30 cellular contexts compared by ENCODE assay signal in genomic region chr2:119764832-119765231, GRCh38. TPM values are rescaled to one million over a fixed set of nuclear protein-coding genes. Genes with fewer than 3 reads are reported as not detected.
DNase-seq lines count a peak whose midpoint lies in the region; ATAC-seq, FAIRE-seq and TF ChIP-seq lines count a peak whose summit lies in the region.
"Had no signal": no experiment of that assay in that cellular context is flagged by ENCODE, and none has a peak within 500 bp of the region (broad histone marks: within the 10 kb centered on the region; RNA-seq: fewer than 3 reads in every experiment).

No MANE protein-coding gene starts in this region.

- H3K9ac ChIP-seq in Loucy (ENCODE audit: low read depth, low read length, poor library complexity, severe bottlenecking) (peak overlapping the region; percentile 87), GM12878 (ENCODE audit: control insufficient read depth, insufficient read depth, low read length) (no peak overlapping the region), keratinocyte (ENCODE audit: control insufficient read depth, extremely low read depth, insufficient read depth, low read length) (no peak overlapping the region)

- 98% methylated on average over 4 of the region's 4 CpGs for WGBS in GM12878 (ENCODE audit: insufficient coverage, insufficient replicate concordance, low lambda C conversion rate, missing lambda C conversion rate)
- WGBS in small intestine, 3 donors = 89 to 96% (median 90%) methylated on average over 4 of the region's 4 CpGs

- intact Hi-C loops in GM12878 (cut with micrococcal nuclease; ENCODE audit: unreplicated experiment) = no loop called here

- H3K36me3 Mint-ChIP-seq in CD8-positive, alpha-beta memory T cell = peaks cover 0 to 4% (median 2%) of the 10 kb centered on the region in 3 donors
- H3K36me3 Mint-ChIP-seq in stimulated activated naive B cell treated with anti-CD40 and anti-IgM and Interleukin-4, amounts not matched to agents 10 μg/mL and 1 μg/mL and 100 μg/mL, for 72 hours = peaks cover 4% of the 10 kb centered on the region in 2 donors
- H3K36me3 Mint-ChIP-seq: immature natural killer cell had no signal

- no peak overlapping the region for H3K27ac Mint-ChIP-seq in CD8-positive, alpha-beta memory T cell
- no peak overlapping the region for H3K27ac Mint-ChIP-seq in stimulated activated naive B cell treated with anti-CD40 and anti-IgM and Interleukin-4, amounts not matched to agents 10 μg/mL and 1 μg/mL and 100 μg/mL, for 72 hours
- H3K27ac Mint-ChIP-seq: activated CD4-positive, alpha-beta T cell treated with anti-CD3 and anti-CD28 coated beads, Interleukin-2, amount 10 ng/mL, durations not matched to agents 24 days and 14 days had no signal

- no peaks in the 10 kb centered on the region for H3K9me3 ChIP-seq in CD8-positive, alpha-beta memory T cell (ENCODE audit: low read length)
- H3K9me3 ChIP-seq in Loucy (ENCODE audit: insufficient read depth, low read depth, low read length) (no peaks in the 10 kb centered on the region), GM12878 (replicated peaks; ENCODE audit: control insufficient read depth, insufficient read depth, low read length) (no peaks in the 10 kb centered on the region), keratinocyte (ENCODE audit: control insufficient read depth, low read depth, low read length) (no peaks in the 10 kb centered on the region), small intestine (ENCODE audit: control insufficient read depth, low read depth) (no peaks in the 10 kb centered on the region)
- H3K9me3 ChIP-seq: BE2C, colonic mucosa, esophagus muscularis mucosa, left ventricle myocardium inferior, spleen, upper lobe of right lung had no signal

- no peak overlapping the region for H3K4me3 ChIP-seq in CD8-positive, alpha-beta memory T cell (ENCODE audit: low read length)
- H3K4me3 ChIP-seq in Loucy (ENCODE audit: low read length, poor library complexity, severe bottlenecking) = peak overlapping the region; percentile 90
- H3K4me3 ChIP-seq in GM12878 = no peak overlapping the region
- H3K4me3 ChIP-seq in keratinocyte (ENCODE audit: control insufficient read depth in 2 of 3, extremely low read depth in 1 of 3, insufficient read depth in 2 of 3, low read depth in 1 of 3, low read length in 3 of 3) = no peak overlapping the region
- H3K4me3 ChIP-seq in small intestine (ENCODE audit: low read depth in 1 of 2, low read length in 2 of 2) = no peak overlapping the region
- H3K4me3 ChIP-seq: cardiac muscle cell, colonic mucosa, esophagus muscularis mucosa, hepatocyte, left ventricle myocardium inferior, spleen, upper lobe of right lung had no signal

- no peaks in the 10 kb centered on the region for H3K9me1 ChIP-seq in keratinocyte (ENCODE audit: control insufficient read depth, extremely low read depth, insufficient read depth, low read length)

- TF ChIP-seq CTCF in Loucy (conservative IDR thresholded peaks at IDR 0.05; ENCODE audit: low read length) = no peak
- TF ChIP-seq CTCF in GM12878 (IDR thresholded peaks at IDR 0.05 in 2 of 3, conservative IDR thresholded peaks at IDR 0.05 in 1 of 3; ENCODE audit: control insufficient read depth in 2 of 3, extremely low read depth in 1 of 3, insufficient read depth in 1 of 3, low read depth in 3 of 3, low read length in 3 of 3) = no peak
- no peak for TF ChIP-seq CTCF in keratinocyte (optimal IDR thresholded peaks at IDR 0.05 in 1 of 3, IDR thresholded peaks at IDR 0.05 in 1 of 3, conservative IDR thresholded peaks at IDR 0.05 in 1 of 3; ENCODE audit: extremely low read depth in 1 of 3, insufficient read depth in 2 of 3, low read length in 3 of 3)

- no peaks in the 10 kb centered on the region for H3K9me3 Mint-ChIP-seq in CD8-positive, alpha-beta memory T cell
- peaks cover 0 to 2% of the 10 kb centered on the region in 2 donors for H3K9me3 Mint-ChIP-seq in stimulated activated naive B cell treated with anti-CD40 and anti-IgM and Interleukin-4, amounts not matched to agents 10 μg/mL and 1 μg/mL and 100 μg/mL, for 72 hours
- H3K9me3 Mint-ChIP-seq: activated CD4-positive, alpha-beta T cell treated with anti-CD3 and anti-CD28 coated beads, Interleukin-2, amount 10 ng/mL, durations not matched to agents 24 days and 14 days; immature natural killer cell had no signal

- in situ Hi-C loops in GM12878 (cut with MboI) = no loop called here

- H3K27me3 Mint-ChIP-seq in CD8-positive, alpha-beta memory T cell = no peaks in the 10 kb centered on the region
- no peaks in the 10 kb centered on the region for H3K27me3 Mint-ChIP-seq in stimulated activated naive B cell treated with anti-CD40 and anti-IgM and Interleukin-4, amounts not matched to agents 10 μg/mL and 1 μg/mL and 100 μg/mL, for 72 hours
- H3K27me3 Mint-ChIP-seq: activated CD4-positive, alpha-beta T cell treated with anti-CD3 and anti-CD28 coated beads, Interleukin-2, amount 10 ng/mL, durations not matched to agents 24 days and 14 days had no signal

- no peak overlapping the region for H2AFZ ChIP-seq in Loucy (ENCODE audit: low read length)
- H2AFZ ChIP-seq in GM12878 (ENCODE audit: control insufficient read depth, low read depth, low read length) = no peak overlapping the region
- no peak overlapping the region for H2AFZ ChIP-seq in keratinocyte (ENCODE audit: control insufficient read depth, low read length)
- H2AFZ ChIP-seq: hepatocyte had no signal

- SMC1A ChIA-PET in GM12878 (lab: Charles Lee; ENCODE audit: uncharacterized antibody, unreplicated experiment) = interaction anchor here (1.6 to 2.0 kb wide), 2 partner anchors 10 to 12 kb away, joined by 5 to 6 read pairs; no protein-coding TSS in a partner anchor

- no peaks in the 10 kb centered on the region for H3K27me3 ChIP-seq in CD8-positive, alpha-beta memory T cell (ENCODE audit: insufficient read depth, low read length, poor library complexity, severe bottlenecking)
- H3K27me3 ChIP-seq in Loucy (ENCODE audit: insufficient read depth, low read length, poor library complexity, severe bottlenecking) = no peaks in the 10 kb centered on the region
- no peaks in the 10 kb centered on the region for H3K27me3 ChIP-seq in GM12878 (replicated peaks in 1 of 2; ENCODE audit: control insufficient read depth in 2 of 2, insufficient read depth in 2 of 2, low read length in 1 of 2)
- no peaks in the 10 kb centered on the region for H3K27me3 ChIP-seq in keratinocyte (ENCODE audit: control insufficient read depth, extremely low read depth, insufficient read depth, low read length)
- no peaks in the 10 kb centered on the region for H3K27me3 ChIP-seq in small intestine (ENCODE audit: control insufficient read depth in 2 of 2, insufficient read depth in 2 of 2, low read length in 2 of 2)
- H3K27me3 ChIP-seq: BE2C, cardiac muscle cell, colonic mucosa, esophagus muscularis mucosa, hepatocyte, spleen, upper lobe of right lung had no signal

- no peak for DNase-seq in CD8-positive, alpha-beta memory T cell
- no peak for DNase-seq in GM12878 (ENCODE audit: low read depth, low spot score)
- DNase-seq in keratinocyte (ENCODE audit: low read depth, low spot score) = no peak
- DNase-seq in stimulated activated naive B cell treated with anti-CD40 and anti-IgM and Interleukin-4, amounts not matched to agents 10 μg/mL and 1 μg/mL and 100 μg/mL, for 72 hours = no peak
- no peak for DNase-seq in small intestine
- no peak for DNase-seq in stimulated activated CD4-positive, alpha-beta T cell treated with anti-CD3 and anti-CD28 coated beads, Interleukin-1b, Interleukin-23, amount 100 ng/mL, for 48 hours
- DNase-seq: ACHN; activated CD4-positive, alpha-beta T cell treated with anti-CD3 and anti-CD28 coated beads, Interleukin-2, amount 10 ng/mL, durations not matched to agents 24 days and 14 days; activated T-cell treated with anti-CD3 and anti-CD28 coated beads, Interleukin-2, amount 50 U/mL, for 1 hour; BE2C; colonic mucosa; immature natural killer cell; left ventricle myocardium inferior; NCI-H1092 treated with DMSO at 0.1 percent for 48 hours; NCI-H187; NCI-H524 treated with DMSO at 0.1 percent for 48 hours; NK-92 treated with Interleukin-12 subunit alpha and Interleukin-12 subunit beta, amount 100 ng/mL, for 24 hours; SHP77; spleen; stimulated activated CD4-positive, alpha-beta T cell treated with anti-CD3 and anti-CD28 coated beads, Interleukin-2, amount 100 ng/mL, for 48 hours; substantia nigra; T1000; upper lobe of right lung; WERI-Rb-1 had no signal

- peak overlapping the region; percentile 90 for H3K4me2 ChIP-seq in Loucy (ENCODE audit: low read depth, low read length, poor library complexity, severe bottlenecking)
- H3K4me2 ChIP-seq in GM12878 (ENCODE audit: control insufficient read depth, insufficient read depth) = 0 out of 2 replicates have a peak overlapping the region, but pooled peaks have one; percentile 25
- H3K4me2 ChIP-seq in keratinocyte (ENCODE audit: control insufficient read depth, extremely low read depth, insufficient read depth, low read depth, low read length) = peak overlapping the region; percentile 18
- H3K4me2 ChIP-seq: hepatocyte had no signal

- no peaks in the 10 kb centered on the region for H3K36me3 ChIP-seq in CD8-positive, alpha-beta memory T cell (ENCODE audit: insufficient read depth, low read length)
- H3K36me3 ChIP-seq in Loucy (ENCODE audit: insufficient read depth, low read length) (no peaks in the 10 kb centered on the region), GM12878 (ENCODE audit: control insufficient read depth in 2 of 2, insufficient read depth in 2 of 2, low read length in 1 of 2) (no peaks in the 10 kb centered on the region), keratinocyte (ENCODE audit: control insufficient read depth in 2 of 2, extremely low read depth in 1 of 2, insufficient read depth in 2 of 2, low read length in 2 of 2) (peaks cover 0 to 2% of the 10 kb centered on the region in 2 experiments), small intestine (ENCODE audit: control insufficient read depth in 2 of 2, insufficient read depth in 2 of 2, low read length in 2 of 2) (no peaks in the 10 kb centered on the region)
- H3K36me3 ChIP-seq: BE2C, cardiac muscle cell, colonic mucosa, esophagus muscularis mucosa, left ventricle myocardium inferior, spleen, upper lobe of right lung had no signal

- no peak for ATAC-seq in GM12878
- no peak for ATAC-seq in stimulated activated naive B cell treated with anti-CD40 and anti-IgM and Interleukin-4, amounts not matched to agents 10 μg/mL and 1 μg/mL and 100 μg/mL, for 72 hours (replicated peaks)
- ATAC-seq in GM21526 (IDR thresholded peaks at IDR 0.05; ENCODE audit: low FRiP score, unreplicated experiment) = no peak
- ATAC-seq: upper lobe of right lung had no signal

- RAD21 ChIA-PET in GM12878 (lab: Charles Lee; ENCODE audit: unreplicated experiment) = no interaction called here

- H3K4me3 Mint-ChIP-seq in CD8-positive, alpha-beta memory T cell = peak overlapping the region in 4 of 7 donors; percentile 7 to 59 (median 27)
- H3K4me3 Mint-ChIP-seq in stimulated activated naive B cell treated with anti-CD40 and anti-IgM and Interleukin-4, amounts not matched to agents 10 μg/mL and 1 μg/mL and 100 μg/mL, for 72 hours = no peak overlapping the region
- H3K4me3 Mint-ChIP-seq: activated CD4-positive, alpha-beta T cell treated with anti-CD3 and anti-CD28 coated beads, Interleukin-2, amount 10 ng/mL, durations not matched to agents 24 days and 14 days had no signal

- no peak overlapping the region for H3K27ac ChIP-seq in CD8-positive, alpha-beta memory T cell (ENCODE audit: low read depth, low read length)
- H3K27ac ChIP-seq in GM12878 (ENCODE audit: control insufficient read depth, insufficient read depth) (no peak overlapping the region), keratinocyte (ENCODE audit: control insufficient read depth, insufficient read depth, low read length) (no peak overlapping the region), small intestine (ENCODE audit: low read depth in 1 of 2, low read length in 1 of 2) (no peak overlapping the region)
- H3K27ac ChIP-seq: cardiac muscle cell, colonic mucosa, esophagus muscularis mucosa, hepatocyte, left ventricle myocardium inferior, spleen, upper lobe of right lung, WERI-Rb-1 had no signal

- no peak for TF ChIP-seq POLR2A in GM12878 (IDR thresholded peaks at IDR 0.05; ENCODE audit: low read depth, low read length)

- dilution Hi-C loops in keratinocyte (cut with MboI; ENCODE audit: extremely low pct_ligation_motif_present, low sequenced_read_pairs) = no loop called here

- CTCF ChIA-PET in CD8-positive, alpha-beta memory T cell (lab: Charles Lee) = interaction anchor here (1.2 kb wide), 1 partner anchor 410 kb away, joined by 3 read pairs; no protein-coding TSS in a partner anchor
- CTCF ChIA-PET in GM12878 (lab: Yijun Ruan, JAX) = interaction anchor here (1.5 to 1.8 kb wide), 2 partner anchors 34 to 62 kb away, joined by 3 to 5 read pairs; no protein-coding TSS in a partner anchor

- H3K79me2 ChIP-seq in Loucy (ENCODE audit: insufficient read depth, low read length) = peaks cover 97% of the 10 kb centered on the region
- H3K79me2 ChIP-seq in GM12878 (ENCODE audit: control insufficient read depth, insufficient read depth, low read length) = peaks cover 62% of the 10 kb centered on the region
- H3K79me2 ChIP-seq in keratinocyte (ENCODE audit: control insufficient read depth, insufficient read depth, low read length) = peaks cover 93% of the 10 kb centered on the region

- BruUV-seq in GM12878 (replicated peaks; lab: Mats Ljungman, UMichigan) = no TSS peak

- FAIRE-seq in GM12878 (lab: Jason Lieb, UNC) (no peak), keratinocyte (lab: Jason Lieb, UNC) (no peak), small intestine (lab: Jason Lieb, UNC) (no peak)
- FAIRE-seq: frontal cortex had no signal

- TF ChIP-seq EP300 in GM12878 (IDR thresholded peaks at IDR 0.05; ENCODE audit: borderline replicate concordance in 1 of 2, control insufficient read depth in 1 of 2, low read depth in 2 of 2, low read length in 2 of 2) = no peak

- H3K4me1 Mint-ChIP-seq in CD8-positive, alpha-beta memory T cell = peaks cover 48 to 64% (median 58%) of the 10 kb centered on the region in 3 donors
- peaks cover 27 to 44% of the 10 kb centered on the region in 2 donors for H3K4me1 Mint-ChIP-seq in stimulated activated naive B cell treated with anti-CD40 and anti-IgM and Interleukin-4, amounts not matched to agents 10 μg/mL and 1 μg/mL and 100 μg/mL, for 72 hours

- H4K20me1 ChIP-seq in Loucy (ENCODE audit: insufficient read depth, low read length, poor library complexity, severe bottlenecking) (peaks cover 79% of the 10 kb centered on the region), GM12878 (ENCODE audit: control insufficient read depth, insufficient read depth) (no peaks in the 10 kb centered on the region), keratinocyte (ENCODE audit: control insufficient read depth, extremely low read depth, insufficient read depth, low read length) (no peaks in the 10 kb centered on the region)

- no peaks in the 10 kb centered on the region for H3K9me2 ChIP-seq in Loucy (replicated peaks; ENCODE audit: low read depth, low read length)

- TF ChIP-seq RAD21 in GM12878 (IDR thresholded peaks at IDR 0.05; ENCODE audit: insufficient read depth, low read depth, low read length) = no peak

- H3F3A ChIP-seq in Loucy (ENCODE audit: low read depth) = no peaks in the 10 kb centered on the region

- H3K4me1 ChIP-seq in CD8-positive, alpha-beta memory T cell (ENCODE audit: insufficient read depth, low read length) = peaks cover 64% of the 10 kb centered on the region
- H3K4me1 ChIP-seq in Loucy (ENCODE audit: insufficient read depth, low read length, poor library complexity, severe bottlenecking) (peaks cover 79% of the 10 kb centered on the region), GM12878 (ENCODE audit: control insufficient read depth, insufficient read depth, low read length) (no peaks in the 10 kb centered on the region), keratinocyte (ENCODE audit: control insufficient read depth, extremely low read depth, insufficient read depth, low read length) (peaks cover 12% of the 10 kb centered on the region), small intestine (ENCODE audit: control insufficient read depth in 2 of 2, insufficient read depth in 1 of 2, low read depth in 1 of 2, low read length in 1 of 2) (peaks cover 0 to 2% of the 10 kb centered on the region in 2 donors)
- H3K4me1 ChIP-seq: BE2C, colonic mucosa had no signal

- POLR2A ChIA-PET in CD8-positive, alpha-beta memory T cell (lab: Charles Lee) = no interaction called here
- POLR2A ChIA-PET in GM12878 (lab: Charles Lee) = no interaction called here

RNA-seq across cellular contexts. Expression of gene PTPN4, which starts 5.1 kb away (rescaled TPM):
- total RNA-seq in CD8-positive, alpha-beta memory T cell = 10 to 100 TPM; 29.0 to 34.2 TPM
- 161 TPM for polyA plus RNA-seq in CD8-positive, alpha-beta memory T cell
- total RNA-seq in GM12878 (2013; cell fraction: nucleolus; rRNA removed) = 75.9 and 78.2 TPM in 2 replicates
- total RNA-seq in GM12878 (2014; rRNA removed) (23.6 and 26.8 TPM in 2 replicates), GM12878 (2014; rRNA removed; fragmentation: Illumina TruSeq; extraction: Trizol) (26.2 and 27.9 TPM in 2 replicates), GM12878 (2021) (26.3 and 28.5 TPM in 2 replicates)
- 6.7 TPM for polyA plus RNA-seq in GM12878 (2011; ENCODE audit: low read depth)
- polyA plus RNA-seq in GM12878 (2011; rRNA removed) (26.9 and 27.5 TPM in 2 replicates), GM12878 (2014; fragmentation: Illumina TruSeq; extraction: Trizol) (19.4 and 25.8 TPM in 2 replicates), GM12878 (2014; fragmentation: Nextera tagmentation; extraction: Ambion mirVana) (1 to 10 TPM; 5.0 to 7.4 TPM), GM12878 (2014; rRNA removed) (18.5 TPM in 2 replicates), GM12878 (2016; fragmentation: Nextera tagmentation; extraction: Ambion mirVana) (10 to 100 TPM; 23.8 to 29.7 TPM), keratinocyte (9.3 to 21.2 TPM (median 20.6 TPM) in 3 replicates), small intestine (1 to 10 TPM; 1.9 to 6.9 (median 5.1) TPM)
- polyA plus RNA-seq in GM12878 (2011; cell fraction: cytosol; rRNA removed) = 11.1 and 11.2 TPM in 2 replicates
- 15.3 and 25.3 TPM in 2 replicates for polyA plus RNA-seq in GM12878 (2011; cell fraction: nucleus; rRNA removed)
- polyA plus RNA-seq in GM12878 (2012) = 3.9 and 10.2 TPM in 2 replicates
- 57.4 and 68.0 TPM in 2 replicates for polyA minus RNA-seq in GM12878 (2011; rRNA and poly(A)+ RNA removed)
- 7.2 and 11.3 TPM in 2 replicates for polyA minus RNA-seq in GM12878 (2011; cell fraction: cytosol; rRNA and poly(A)+ RNA removed)
- 65.0 and 124 TPM in 2 replicates for polyA minus RNA-seq in GM12878 (2011; cell fraction: nucleus; rRNA and poly(A)+ RNA removed)
- polyA plus RNA-seq in keratinocyte (2011; ENCODE audit: low read depth) = 8.2 TPM
- 5.5 and 14.6 TPM in 2 replicates for polyA plus RNA-seq in keratinocyte (2011; cell fraction: cytosol; rRNA removed)
- polyA plus RNA-seq in keratinocyte (2011; cell fraction: nucleus; rRNA removed) = 12.2 and 15.7 TPM in 2 replicates
- 6.2 and 9.8 TPM in 2 replicates for polyA plus RNA-seq in keratinocyte (2012; ENCODE audit: low replicate concordance)
- 18.9 to 69.3 TPM (median 50.5 TPM) in 3 replicates for polyA minus RNA-seq in keratinocyte
- polyA minus RNA-seq in keratinocyte (2011; cell fraction: cytosol; rRNA and poly(A)+ RNA removed) = 8.2 TPM
- polyA minus RNA-seq in keratinocyte (2011; cell fraction: nucleus; rRNA and poly(A)+ RNA removed) = 34.7 and 64.0 TPM in 2 replicates

Comparison
In these comparisons a context has a peak if more than half of its experiments do, and no peak if none do; other contexts are left out.
1. H3K4me3 Mint-ChIP-seq: peak in CD8-positive, alpha-beta memory T cell (4 of 7); none in stimulated activated naive B cell treated with anti-CD40 and anti-IgM and Interleukin-4, amounts not matched to agents 10 μg/mL and 1 μg/mL and 100 μg/mL, for 72 hours (0 of 2).
2. H3K4me2 ChIP-seq: peak in every context shown above with its lines; median percentile 90 in Loucy; 25 in GM12878; 18 in keratinocyte.